ENCODE assay signal across 13 cellular contexts in genomic region chr5:53917095-53917494, GRCh38.
DNase-seq lines count a peak whose midpoint lies in the region; TF ChIP-seq lines count a peak whose summit lies in the region.
"Had no signal": no experiment of that assay in that cellular context is flagged by ENCODE, and none has a peak within 500 bp of the region (broad histone marks: within the 10 kb centered on the region; RNA-seq: fewer than 3 reads in every experiment).

No MANE protein-coding gene starts in this region.

- H3K27me3 ChIP-seq in adipocyte (replicated peaks; ENCODE audit: control insufficient read depth, insufficient read depth, low read length): no peaks in the 10 kb centered on the region
- H3K27me3 ChIP-seq: SJCRH30, suprapubic skin had no signal

- no peak overlapping the region for H3K9ac ChIP-seq in adipocyte (ENCODE audit: low read length)

- POLR2A ChIA-PET in AG04449 (lab: Yijun Ruan, JAX) (no interaction called here), HEK293 (lab: Yijun Ruan, JAX) (no interaction called here)

- no peaks in the 10 kb centered on the region for H3K36me3 ChIP-seq in HEK293 (ENCODE audit: control insufficient read depth in 2 of 2, insufficient read depth in 1 of 2, low read length in 2 of 2)
- no peaks in the 10 kb centered on the region for H3K36me3 ChIP-seq in adipocyte (ENCODE audit: control insufficient read depth, insufficient read depth, low read length, severe bottlenecking)
- H3K36me3 ChIP-seq: SJCRH30, suprapubic skin had no signal

- no peak overlapping the region for H3K4me3 Mint-ChIP-seq in glutamatergic neuron (ENCODE audit: unreplicated experiment)
- H3K4me3 Mint-ChIP-seq in T-helper 2 cell treated with Interferon-gamma antibody and Interleukin-4, amounts not matched to agents 5 μg/mL and 100 μg/mL, for 36 hours: no peak overlapping the region

- H3K4me1 ChIP-seq in HEK293 (ENCODE audit: control insufficient read depth, insufficient read depth, low read length) (0 out of 2 replicates have a peak, but pooled peaks cover 3% of the 10 kb centered on the region), adipocyte (ENCODE audit: control insufficient read depth, insufficient read depth, low read length) (peaks cover 5% of the 10 kb centered on the region)
- H3K4me1 ChIP-seq: suprapubic skin had no signal

- H3K27ac ChIP-seq in HEK293 (ENCODE audit: extremely low read depth, low read depth, low read length): no peak overlapping the region
- H3K27ac ChIP-seq: SJCRH30, suprapubic skin had no signal

- no peaks in the 10 kb centered on the region for H3K9me3 Mint-ChIP-seq in glutamatergic neuron (ENCODE audit: unreplicated experiment)
- H3K9me3 Mint-ChIP-seq in T-helper 2 cell treated with Interferon-gamma antibody and Interleukin-4, amounts not matched to agents 5 μg/mL and 100 μg/mL, for 36 hours: no peaks in the 10 kb centered on the region

- peaks cover under 1% of the 10 kb centered on the region for H3K4me1 Mint-ChIP-seq in glutamatergic neuron (ENCODE audit: low read depth, unreplicated experiment)
- H3K4me1 Mint-ChIP-seq in T-helper 2 cell treated with Interferon-gamma antibody and Interleukin-4, amounts not matched to agents 5 μg/mL and 100 μg/mL, for 36 hours (ENCODE audit: low read depth): no peaks in the 10 kb centered on the region

- CTCF ChIA-PET in AG04449 (lab: Yijun Ruan, JAX) (interaction anchor here (0.6 to 1.7 kb wide), 10 partner anchors 8 to 746 kb away, joined by 3 to 8 read pairs (median 3); no protein-coding TSS in a partner anchor), HEK293 (lab: Yijun Ruan, JAX) (interaction anchor here (0.5 to 0.9 kb wide), 4 partner anchors 18 to 130 kb away, joined by 3 to 6 read pairs (median 4); no protein-coding TSS in a partner anchor)

- no peak overlapping the region for H3K27ac Mint-ChIP-seq in glutamatergic neuron (ENCODE audit: unreplicated experiment)
- H3K27ac Mint-ChIP-seq in T-helper 2 cell treated with Interferon-gamma antibody and Interleukin-4, amounts not matched to agents 5 μg/mL and 100 μg/mL, for 36 hours: no peak overlapping the region

- H3K9me3 ChIP-seq in HEK293 (ENCODE audit: control insufficient read depth, insufficient read depth, low read depth, low read length) (no peaks in the 10 kb centered on the region), adipocyte (ENCODE audit: control insufficient read depth, low read length) (no peaks in the 10 kb centered on the region)
- H3K9me3 ChIP-seq: SJCRH30, suprapubic skin had no signal

- DNase-seq in AG04449 (ENCODE audit: low read depth, low spot score): peak; percentile 12
- DNase-seq in adipocyte (ENCODE audit: low read depth): peak; percentile 53
- DNase-seq in glutamatergic neuron: no peak
- no peak for DNase-seq in T-helper 2 cell treated with Interferon-gamma antibody and Interleukin-4, amounts not matched to agents 5 μg/mL and 100 μg/mL, for 36 hours (ENCODE audit: low spot score)
- no peak for DNase-seq in stimulated activated naive CD4-positive, alpha-beta T cell (lab: John Stamatoyannopoulos, UW)
- no peak for DNase-seq in RPMI8226
- DNase-seq in NCI-H2196 (lab: John Stamatoyannopoulos, UW; ENCODE audit: unreplicated experiment): no peak
- DNase-seq: activated CD4-positive, alpha-beta T cell treated with anti-CD3 and anti-CD28 coated beads for 4 hours; C1 segment of cervical spinal cord; Kasumi-1; SJCRH30 had no signal

- H3K4me3 ChIP-seq in AG04449 (ENCODE audit: low read depth, low read length) (no peak overlapping the region), HEK293 (ENCODE audit: low read depth, low read length) (no peak overlapping the region), adipocyte (ENCODE audit: low read length) (no peak overlapping the region)
- H3K4me3 ChIP-seq: SJCRH30, suprapubic skin had no signal

- no peaks in the 10 kb centered on the region for H3K36me3 Mint-ChIP-seq in glutamatergic neuron (ENCODE audit: unreplicated experiment)
- no peaks in the 10 kb centered on the region for H3K36me3 Mint-ChIP-seq in T-helper 2 cell treated with Interferon-gamma antibody and Interleukin-4, amounts not matched to agents 5 μg/mL and 100 μg/mL, for 36 hours (ENCODE audit: low read depth)

- H3K27me3 Mint-ChIP-seq in glutamatergic neuron (ENCODE audit: unreplicated experiment): peaks cover 2% of the 10 kb centered on the region
- H3K27me3 Mint-ChIP-seq in T-helper 2 cell treated with Interferon-gamma antibody and Interleukin-4, amounts not matched to agents 5 μg/mL and 100 μg/mL, for 36 hours (ENCODE audit: low read depth): no peaks in the 10 kb centered on the region

- TF ChIP-seq CTCF in AG04449 (IDR thresholded peaks at IDR 0.05; ENCODE audit: insufficient read depth, low read length, missing control alignments): peak; percentile 45
- TF ChIP-seq CTCF in HEK293 (tag by site-specific recombination; IDR thresholded peaks at IDR 0.05): no peak
- peak; percentile 9 for TF ChIP-seq CTCF in glutamatergic neuron (IDR thresholded peaks at IDR 0.05; ENCODE audit: partially characterized antibody, unreplicated experiment)

TF ChIP-seq in HEK293, 187 proteins besides CTCF, POLR2A, EP300 and RAD21:
- TF ChIP-seq ZNF10 (tag by site-specific recombination; IDR thresholded peaks at IDR 0.05): no peak
- no peak for TF ChIP-seq KLF16 (tag by site-specific recombination; IDR thresholded peaks at IDR 0.05)
- TF ChIP-seq ZNF133 (tag by site-specific recombination; IDR thresholded peaks at IDR 0.05): no peak
- peak; percentile 18; the same call in 1 of the 2 replicates for TF ChIP-seq ZNF335 (tag by site-specific recombination; conservative IDR thresholded peaks at IDR 0.05)

Comparison
In these comparisons a context has a peak if more than half of its experiments do, and no peak if none do; other contexts are left out.
1. DNase-seq: peak in AG04449 (single experiment) and adipocyte (single experiment); none in glutamatergic neuron (single experiment), T-helper 2 cell treated with Interferon-gamma antibody and Interleukin-4, amounts not matched to agents 5 μg/mL and 100 μg/mL, for 36 hours (single experiment), stimulated activated naive CD4-positive, alpha-beta T cell (0 of 6), RPMI8226 (single experiment) and NCI-H2196 (single experiment).